In genomic region chr20:32135983-32136515, GRCh38 we compare ENCODE assay signal across 18 cellular contexts. TPM values are rescaled to one million over a fixed set of nuclear protein-coding genes. Genes with fewer than 3 reads are reported as not detected.
A peak's percentile ranks its signal among the peaks of the same experiment; 100 is the strongest.
DNase-seq lines count a peak whose midpoint lies in the region; ATAC-seq and TF ChIP-seq lines count a peak whose summit lies in the region.
"Had no signal": no experiment of that assay in that cellular context is flagged by ENCODE, and none has a peak within 500 bp of the region (broad histone marks: within the 10 kb centered on the region; RNA-seq: fewer than 3 reads in every experiment).

No MANE protein-coding gene starts in this region.

- no peak overlapping the region for H3K4me3 ChIP-seq in cardiac muscle cell
- H3K4me3 ChIP-seq in right atrium auricular region, result no peak overlapping the region
- H3K4me3 ChIP-seq in RWPE2 (ENCODE audit: severe bottlenecking), result no peak overlapping the region
- H3K4me3 ChIP-seq: BLaER1 treated with 17β-estradiol and CSF1 and Interleukin-3, amounts not matched to agents 10 nM and 100 nM; K562 had no signal

- peaks cover 15 to 21% of the 10 kb centered on the region in 2 donors for H3K4me1 Mint-ChIP-seq in immature natural killer cell
- H3K4me1 Mint-ChIP-seq in activated CD4-positive, alpha-beta T cell treated with anti-CD3 and anti-CD28 coated beads, Interleukin-2, amount 10 ng/mL, durations not matched to agents 7 days and 5 days, result peaks cover 3% of the 10 kb centered on the region

- no peaks in the 10 kb centered on the region for H3K9me3 Mint-ChIP-seq in immature natural killer cell
- H3K9me3 Mint-ChIP-seq in activated CD4-positive, alpha-beta T cell treated with anti-CD3 and anti-CD28 coated beads, Interleukin-2, amount 10 ng/mL, durations not matched to agents 7 days and 5 days, result no peaks in the 10 kb centered on the region
- H3K9me3 Mint-ChIP-seq: CD8-positive, alpha-beta T cell; H9 had no signal

- H3K4me1 ChIP-seq in cardiac muscle cell (ENCODE audit: low read depth), result no peaks in the 10 kb centered on the region
- no peaks in the 10 kb centered on the region for H3K4me1 ChIP-seq in right atrium auricular region
- no peaks in the 10 kb centered on the region for H3K4me1 ChIP-seq in RWPE2 (ENCODE audit: insufficient read depth, poor library complexity, severe bottlenecking)

- H3K27me3 ChIP-seq in cardiac muscle cell, result no peaks in the 10 kb centered on the region
- no peaks in the 10 kb centered on the region for H3K27me3 ChIP-seq in right atrium auricular region
- H3K27me3 ChIP-seq in RWPE2 (ENCODE audit: insufficient read depth, poor library complexity, severe bottlenecking), result no peaks in the 10 kb centered on the region
- H3K27me3 ChIP-seq: BLaER1 treated with 17β-estradiol and CSF1 and Interleukin-3, amounts not matched to agents 10 nM and 100 nM had no signal

- H3K36me3 Mint-ChIP-seq in immature natural killer cell, result peaks cover 14 to 31% (median 22%) of the 10 kb centered on the region in 3 donors
- H3K36me3 Mint-ChIP-seq in activated CD4-positive, alpha-beta T cell treated with anti-CD3 and anti-CD28 coated beads, Interleukin-2, amount 10 ng/mL, durations not matched to agents 7 days and 5 days (ENCODE audit: low read depth), result peaks cover 23% of the 10 kb centered on the region

- H3K9me3 ChIP-seq in cardiac muscle cell (ENCODE audit: low read depth) (no peaks in the 10 kb centered on the region), right atrium auricular region (no peaks in the 10 kb centered on the region), RWPE2 (ENCODE audit: severe bottlenecking) (no peaks in the 10 kb centered on the region)
- H3K9me3 ChIP-seq: BLaER1 treated with 17β-estradiol and CSF1 and Interleukin-3, amounts not matched to agents 10 nM and 100 nM had no signal

- H3K36me3 ChIP-seq in cardiac muscle cell (peaks cover 27% of the 10 kb centered on the region), right atrium auricular region (peaks cover 50% of the 10 kb centered on the region), RWPE2 (ENCODE audit: low read depth) (peaks cover 81% of the 10 kb centered on the region)

- H3K27ac Mint-ChIP-seq in immature natural killer cell, result no peak overlapping the region
- H3K27ac Mint-ChIP-seq in activated CD4-positive, alpha-beta T cell treated with anti-CD3 and anti-CD28 coated beads, Interleukin-2, amount 10 ng/mL, durations not matched to agents 7 days and 5 days, result no peak overlapping the region
- H3K27ac Mint-ChIP-seq: B cell; CD8-positive, alpha-beta T cell had no signal

- DNase-seq in cardiac muscle cell (ENCODE audit: low read depth in 1 of 2, low spot score in 1 of 2) (no peak), right atrium auricular region (ENCODE audit: low spot score) (no peak), RWPE2 (ENCODE audit: low spot score) (peak; percentile 31), iris pigment epithelial cell (ENCODE audit: low read depth) (peak; percentile 23), immature natural killer cell (no peak)
- no peak for DNase-seq in activated CD4-positive, alpha-beta T cell treated with anti-CD3 and anti-CD28 coated beads, Interleukin-2, amount 10 ng/mL, durations not matched to agents 7 days and 5 days
- DNase-seq: 8988T; Calu3; CD8-positive, alpha-beta T cell; DMS79 treated with DMSO at 0.1 percent for 48 hours; EL; H9 had no signal

- ATAC-seq in RWPE2 (ENCODE audit: low read depth) (no peak), GM18858 (IDR thresholded peaks at IDR 0.05; ENCODE audit: unreplicated experiment) (no peak), HG02588 (IDR thresholded peaks at IDR 0.05; ENCODE audit: unreplicated experiment) (no peak)
- ATAC-seq: CD8-positive, alpha-beta T cell; K562 had no signal

- H3K27ac ChIP-seq in cardiac muscle cell, result peak overlapping the region; percentile 10
- H3K27ac ChIP-seq in right atrium auricular region, result no peak overlapping the region
- no peak overlapping the region for H3K27ac ChIP-seq in RWPE2 (ENCODE audit: poor library complexity, severe bottlenecking)
- H3K27ac ChIP-seq: BLaER1 treated with 17β-estradiol and CSF1 and Interleukin-3, amounts not matched to agents 10 nM and 100 nM; HL-60 had no signal

- CTCF ChIA-PET in activated CD4-positive, alpha-beta T cell treated with anti-CD3 and anti-CD28 coated beads, Interleukin-2, amount 10 ng/mL, durations not matched to agents 7 days and 5 days (lab: Charles Lee), result interaction anchor here (1.2 to 1.8 kb wide), 2 partner anchors 15 to 20 kb away, joined by 3 to 4 read pairs; no protein-coding TSS in a partner anchor

- H3K4me3 Mint-ChIP-seq in immature natural killer cell, result no peak overlapping the region
- H3K4me3 Mint-ChIP-seq in activated CD4-positive, alpha-beta T cell treated with anti-CD3 and anti-CD28 coated beads, Interleukin-2, amount 10 ng/mL, durations not matched to agents 7 days and 5 days, result no peak overlapping the region
- H3K4me3 Mint-ChIP-seq: B cell; CD8-positive, alpha-beta T cell; H9 had no signal

- TF ChIP-seq CTCF in cardiac muscle cell (IDR thresholded peaks at IDR 0.05; ENCODE audit: low read depth, low read length) (no peak), right atrium auricular region (IDR thresholded peaks at IDR 0.05) (no peak), RWPE2 (IDR thresholded peaks at IDR 0.05; ENCODE audit: poor library complexity, severe bottlenecking) (no peak)

- peaks cover 0 to 2% (median 2%) of the 10 kb centered on the region in 3 donors for H3K27me3 Mint-ChIP-seq in immature natural killer cell (ENCODE audit: low read depth in 3 of 3)
- no peaks in the 10 kb centered on the region for H3K27me3 Mint-ChIP-seq in activated CD4-positive, alpha-beta T cell treated with anti-CD3 and anti-CD28 coated beads, Interleukin-2, amount 10 ng/mL, durations not matched to agents 7 days and 5 days
- H3K27me3 Mint-ChIP-seq: B cell had no signal

- POLR2A ChIA-PET in activated CD4-positive, alpha-beta T cell treated with anti-CD3 and anti-CD28 coated beads, Interleukin-2, amount 10 ng/mL, durations not matched to agents 7 days and 5 days (lab: Charles Lee), result no interaction called here

RNA-seq across cellular contexts. Expression of gene TM9SF4, which starts 26.5 kb away (rescaled TPM):
- total RNA-seq in cardiac muscle cell, result 38.9 and 52.5 TPM in 2 replicates
- 54.6 and 71.3 TPM in 2 replicates for polyA plus RNA-seq in cardiac muscle cell
- 10 to 100 TPM; 28.5 to 30.6 TPM for total RNA-seq in right atrium auricular region
- 10 to 100 TPM; 22.0 to 42.9 (median 38.5) TPM for polyA plus RNA-seq in immature natural killer cell
- 10 to 100 TPM; 36.8 to 44.2 TPM for total RNA-seq in activated CD4-positive, alpha-beta T cell treated with anti-CD3 and anti-CD28 coated beads, Interleukin-2, amount 10 ng/mL, durations not matched to agents 7 days and 5 days

Comparison
In these comparisons a context has a peak if more than half of its experiments do, and no peak if none do; other contexts are left out.
1. DNase-seq: peak in RWPE2 (single experiment) and iris pigment epithelial cell (single experiment); none in cardiac muscle cell (0 of 2), right atrium auricular region (single experiment), immature natural killer cell (0 of 3) and activated CD4-positive, alpha-beta T cell treated with anti-CD3 and anti-CD28 coated beads, Interleukin-2, amount 10 ng/mL, durations not matched to agents 7 days and 5 days (single experiment).